In genomic region chr19:55383789-55384575, GRCh38 we compare ENCODE assay signal across 8 cellular contexts. TPM values are rescaled to one million over a fixed set of nuclear protein-coding genes. Genes with fewer than 3 reads are reported as not detected.
DNase-seq lines count a peak whose midpoint lies in the region; ATAC-seq and TF ChIP-seq lines count a peak whose summit lies in the region.

TSS of gene TMEM238 (minus strand) at chr19:55384292. CDS start at chr19:55384259, 33 bp downstream.

- H4K8ac ChIP-seq in mesendoderm (ENCODE audit: low read depth, low read length), result no peak within 1 kb of the TSS

- H3K4me2 ChIP-seq in mesendoderm (ENCODE audit: low read length), result peak within 1 kb of the TSS; percentile 66

- DNase-seq in A673 (ENCODE audit: low spot score) (peak; percentile 73), GM13976 (ENCODE audit: low spot score) (peak; percentile 84), NCI-H2227 treated with DMSO at 0.1 percent for 48 hours (lab: John Stamatoyannopoulos, UW) (peak; percentile 74), epidermal melanocyte (ENCODE audit: insufficient read length, low spot score) (peak; percentile 68), mesendoderm (peak; percentile 78)

- H3K56ac ChIP-seq in mesendoderm (ENCODE audit: low read length), result peak within 1 kb of the TSS; percentile 89

- H3K79me2 ChIP-seq in mesendoderm (ENCODE audit: control insufficient read depth, insufficient read depth, low read length), result peaks cover 29% of the 10 kb centered on the region

- peak within 1 kb of the TSS; percentile 75 for H3K18ac ChIP-seq in mesendoderm (ENCODE audit: low read length)

- BruUV-seq in A673 (replicated peaks; lab: Mats Ljungman, UMichigan), result no TSS peak

- no peak within 1 kb of the TSS for H4K5ac ChIP-seq in mesendoderm (ENCODE audit: low read length)

- 0 out of 2 replicates have a peak, but pooled peaks have one; percentile 19 for TF ChIP-seq CTCF in A673 (conservative IDR thresholded peaks at IDR 0.05; ENCODE audit: low read depth, low read length)
- peak; percentile 51 for TF ChIP-seq CTCF in GM13976 (IDR thresholded peaks at IDR 0.05; ENCODE audit: borderline replicate concordance, control extremely low read depth, extremely low read depth, insufficient read depth, missing control alignments)

- H3K4ac ChIP-seq in mesendoderm (ENCODE audit: low read depth, low read length), result peak within 1 kb of the TSS; percentile 41

- peak within 1 kb of the TSS; percentile 88 for H3K27ac ChIP-seq in A673 (ENCODE audit: low read depth, low read length, poor library complexity, severe bottlenecking)
- H3K27ac ChIP-seq in mesendoderm (ENCODE audit: low read depth, low read length), result peak within 1 kb of the TSS; percentile 71
- peak within 1 kb of the TSS; percentile 94 for H3K27ac ChIP-seq in stomach smooth muscle (ENCODE audit: low read length)

- peak within 1 kb of the TSS; percentile 99 for H3K9ac ChIP-seq in mesendoderm (ENCODE audit: low read length)
- H3K9ac ChIP-seq in stomach smooth muscle (ENCODE audit: low read length in 2 of 2), result peak within 1 kb of the TSS; percentile 94 to 98

- no CpG with 5 or more reads among the region's 108 CpGs for WGBS in mesendoderm (ENCODE audit: extremely low coverage, insufficient coverage, low lambda C conversion rate)

- POLR2A ChIA-PET in A673 (lab: Charles Lee; ENCODE audit: low non-redundant PET), result interaction anchor here (0.5 kb wide), 1 partner anchor 77 kb away, joined by 3 read pairs; no protein-coding TSS in a partner anchor
- POLR2A ChIA-PET in activated CD8-positive, alpha-beta memory T cell treated with anti-CD3 and anti-CD28 coated beads for 36 hours (lab: Charles Lee), result interaction anchor here (0.6 to 2.9 kb wide), 15 partner anchors 8 to 241 kb away, joined by 3 to 26 read pairs (median 4); partner anchors contain the start of genes HSPBP1, KMT5C, PPP6R1 and UBE2S

- ATAC-seq in GM21786 (IDR thresholded peaks at IDR 0.05; ENCODE audit: unreplicated experiment), result no peak

- H3K27me3 ChIP-seq in A673 (replicated peaks; ENCODE audit: insufficient read depth, low read depth, low read length, poor library complexity) (no peaks in the 10 kb centered on the region), mesendoderm (ENCODE audit: insufficient read depth, low read length, poor library complexity) (no peaks in the 10 kb centered on the region), stomach smooth muscle (ENCODE audit: control insufficient read depth in 1 of 2, insufficient read depth in 2 of 2, low read length in 2 of 2) (no peaks in the 10 kb centered on the region)

- H3K4me1 ChIP-seq in A673 (ENCODE audit: insufficient read depth, low read length, poor library complexity, severe bottlenecking) (peaks cover 19% of the 10 kb centered on the region), mesendoderm (ENCODE audit: control insufficient read depth, low read depth, low read length) (peaks cover 13% of the 10 kb centered on the region), stomach smooth muscle (ENCODE audit: control insufficient read depth, insufficient read depth, low read length) (peaks cover 52% of the 10 kb centered on the region)

- no peaks in the 10 kb centered on the region for H3K9me3 ChIP-seq in A673 (ENCODE audit: low read depth, low read length, poor library complexity, severe bottlenecking)
- no peaks in the 10 kb centered on the region for H3K9me3 ChIP-seq in stomach smooth muscle (ENCODE audit: control insufficient read depth in 2 of 2, low read length in 2 of 2)

- H3K23ac ChIP-seq in mesendoderm (ENCODE audit: low read length), result peak within 1 kb of the TSS; percentile 66

- H2AK5ac ChIP-seq in mesendoderm (ENCODE audit: low read length), result peak within 1 kb of the TSS; percentile 55

- peak within 1 kb of the TSS; percentile 43 for H2BK5ac ChIP-seq in mesendoderm (ENCODE audit: low read length)

- H3K36me3 ChIP-seq in A673 (ENCODE audit: insufficient read depth, low read length, poor library complexity, severe bottlenecking), result peaks cover 27% of the 10 kb centered on the region
- H3K36me3 ChIP-seq in mesendoderm (ENCODE audit: control insufficient read depth, insufficient read depth, low read length), result peaks cover 18% of the 10 kb centered on the region
- peaks cover 16 to 18% of the 10 kb centered on the region in 2 donors for H3K36me3 ChIP-seq in stomach smooth muscle (ENCODE audit: control insufficient read depth in 2 of 2, insufficient read depth in 2 of 2, low read length in 2 of 2)

- H3K79me1 ChIP-seq in mesendoderm (ENCODE audit: low read length), result peaks cover 23% of the 10 kb centered on the region

- no peak within 1 kb of the TSS for H2BK15ac ChIP-seq in mesendoderm (replicated peaks; ENCODE audit: low read depth)

- no peak within 1 kb of the TSS for H2BK120ac ChIP-seq in mesendoderm (ENCODE audit: low read depth, low read length)

- CTCF ChIA-PET in A673 (lab: Charles Lee), result interaction anchor here (1.0 kb wide), 1 partner anchor 120 kb away, joined by 3 read pairs; no protein-coding TSS in a partner anchor
- CTCF ChIA-PET in activated CD8-positive, alpha-beta memory T cell treated with anti-CD3 and anti-CD28 coated beads for 36 hours (lab: Charles Lee), result interaction anchor here (0.9 to 2.3 kb wide), 8 partner anchors 23 to 270 kb away, joined by 3 to 17 read pairs (median 6); partner anchors contain the start of gene UBE2S

- intact Hi-C loops in A673 (cut with micrococcal nuclease; ENCODE audit: unreplicated experiment), result loop anchor here (10.0 kb wide), 1 partner anchor 79 kb away; no protein-coding TSS in a partner anchor

- H3K4me3 ChIP-seq in A673 (ENCODE audit: low read depth, low read length, poor library complexity, severe bottlenecking) (peak within 1 kb of the TSS; percentile 98), mesendoderm (ENCODE audit: low read length) (peak within 1 kb of the TSS; percentile 42), stomach smooth muscle (ENCODE audit: low read length in 2 of 2) (peak within 1 kb of the TSS; percentile 81 to 99)

- in situ Hi-C loops in GM13976 (cut with MboI; ENCODE audit: low sequenced_read_pairs, unreplicated experiment), result no loop called here

RNA-seq across cellular contexts. Expression of gene TMEM238, which starts in this region (rescaled TPM):
- total RNA-seq in A673 (2021), result 0.42 and 0.69 TPM in 2 replicates
- total RNA-seq in activated CD8-positive, alpha-beta memory T cell treated with anti-CD3 and anti-CD28 coated beads for 36 hours, result 10 to 100 TPM; 11.3 to 12.1 TPM
- 0.66 TPM for polyA plus RNA-seq in mesendoderm (2013, experiment 1 of 2)
- 0.53 TPM for polyA plus RNA-seq in mesendoderm (2013, experiment 2 of 2)

Comparison
In these comparisons a context has a peak if more than half of its experiments do, and no peak if none do; other contexts are left out.
1. Peak in DNase-seq, H3K4me3 ChIP-seq and H3K27ac ChIP-seq in A673; RNA of the gene not detected or under 1 TPM.
2. H3K4me3 ChIP-seq: peak in every context shown above with its lines; median percentile 98 in A673; 90 in stomach smooth muscle; 42 in mesendoderm.